Comparison of ENCODE assay signal across 7 cellular contexts in the genomic region with DNA sequence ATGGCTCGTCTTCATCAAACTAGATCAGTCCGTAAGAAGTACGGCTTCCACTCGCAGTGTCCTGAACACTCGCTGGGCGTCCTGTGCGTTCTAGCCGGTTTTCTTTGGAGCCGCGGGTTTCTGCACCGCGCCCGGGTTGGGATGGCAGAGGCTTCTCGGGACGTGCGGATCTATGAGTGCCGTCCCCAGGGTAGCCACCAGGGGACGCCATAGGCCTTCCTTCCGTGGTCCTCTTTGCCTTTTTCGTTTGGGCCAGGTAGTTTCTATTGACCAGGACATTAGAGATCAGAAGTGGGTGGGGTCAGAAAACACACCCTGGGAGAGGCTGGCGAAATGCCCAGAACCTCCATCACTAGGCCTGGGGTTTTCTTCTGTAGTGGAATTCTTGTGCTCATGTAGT.
DNase-seq lines count a peak whose midpoint lies in the region; ATAC-seq, FAIRE-seq and TF ChIP-seq lines count a peak whose summit lies in the region.

No MANE protein-coding gene starts in this region.

- no peak overlapping the region for H3K4me3 ChIP-seq in MM.1S (ENCODE audit: low read length)
- H3K4me3 ChIP-seq in mammary epithelial cell (replicated peaks in 1 of 3; ENCODE audit: insufficient read depth in 1 of 3, low read depth in 2 of 3, low read length in 3 of 3), result no peak overlapping the region
- H3K4me3 ChIP-seq in pancreas, result no peak overlapping the region
- H3K4me3 ChIP-seq in sigmoid colon, result no peak overlapping the region

- TF ChIP-seq CTCF in GM10266 (IDR thresholded peaks at IDR 0.05; ENCODE audit: control insufficient read depth, insufficient read depth, low read depth, missing control alignments) (peak; percentile 19), MM.1S (IDR thresholded peaks at IDR 0.05; ENCODE audit: low read length) (peak; percentile 69), mammary epithelial cell (conservative IDR thresholded peaks at IDR 0.05 in 1 of 2, IDR thresholded peaks at IDR 0.05 in 1 of 2; ENCODE audit: extremely low read depth in 1 of 2, insufficient read depth in 1 of 2, low read depth in 1 of 2, low read length in 2 of 2) (peak; percentile 10 to 52), pancreas (IDR thresholded peaks at IDR 0.05) (peak; percentile 9 to 55 (median 26)), sigmoid colon (IDR thresholded peaks at IDR 0.05) (peak in 1 of 4 experiments; percentile 43)

- no peak overlapping the region for H2AFZ ChIP-seq in MM.1S (ENCODE audit: low read length)
- no peak overlapping the region for H2AFZ ChIP-seq in mammary epithelial cell (ENCODE audit: low read depth, low read length)

- no peaks in the 10 kb centered on the region for H3F3A ChIP-seq in MM.1S (ENCODE audit: insufficient read depth, low read length)

- WGBS in mammary epithelial cell (ENCODE audit: low coverage, missing lambda C conversion rate), result 5% methylated on average over 11 of the region's 21 CpGs
- WGBS in pancreas, 2 donors, result 2% methylated on average over 21 of the region's 21 CpGs
- WGBS in sigmoid colon, 2 donors, result 2 to 6% methylated on average over 21 of the region's 21 CpGs

- H4K20me1 ChIP-seq in MM.1S (ENCODE audit: insufficient read depth, low read length) (no peaks in the 10 kb centered on the region), mammary epithelial cell (ENCODE audit: insufficient read depth, low read length) (no peaks in the 10 kb centered on the region)

- ATAC-seq in pancreas, result peak in 3 of 4 donors; percentile 45 to 96 (median 83)

- H3K4me1 ChIP-seq in MM.1S (ENCODE audit: low read length) (no peaks in the 10 kb centered on the region), mammary epithelial cell (ENCODE audit: insufficient read depth, low read length) (no peaks in the 10 kb centered on the region), pancreas (no peaks in the 10 kb centered on the region), sigmoid colon (no peaks in the 10 kb centered on the region)

- H3K4me2 ChIP-seq in MM.1S (ENCODE audit: low read depth, low read length) (peak overlapping the region; percentile 26; the same call in 1 of the 2 replicates), mammary epithelial cell (ENCODE audit: insufficient read depth, low read depth, low read length) (no peak overlapping the region)

- no peak for TF ChIP-seq POLR2A in sigmoid colon (IDR thresholded peaks at IDR 0.05)

- H3K36me3 ChIP-seq in MM.1S (replicated peaks; ENCODE audit: insufficient read depth, low read length) (no peaks in the 10 kb centered on the region), mammary epithelial cell (ENCODE audit: insufficient read depth, low read length) (no peaks in the 10 kb centered on the region), pancreas (no peaks in the 10 kb centered on the region), sigmoid colon (no peaks in the 10 kb centered on the region)

- peaks cover 10% of the 10 kb centered on the region for H3K27me3 ChIP-seq in MM.1S (replicated peaks; ENCODE audit: insufficient read depth, low read length)
- peaks cover 2% of the 10 kb centered on the region for H3K27me3 ChIP-seq in mammary epithelial cell (ENCODE audit: insufficient read depth, low read length)
- H3K27me3 ChIP-seq in pancreas, result peaks cover 0 to 49% (median 0%) of the 10 kb centered on the region in 4 donors
- H3K27me3 ChIP-seq in sigmoid colon, result peaks cover 0 to 48% (median 44%) of the 10 kb centered on the region in 3 donors

- no TSS peak for BruUV-seq in mammary epithelial cell (replicated peaks; lab: Mats Ljungman, UMichigan)

- H3K27ac ChIP-seq in MM.1S (ENCODE audit: low read length) (no peak overlapping the region), mammary epithelial cell (ENCODE audit: insufficient read depth, low read depth, low read length) (no peak overlapping the region), pancreas (no peak overlapping the region), sigmoid colon (no peak overlapping the region)

- H3K9me2 ChIP-seq in MM.1S (replicated peaks; ENCODE audit: insufficient read depth, low read length), result no peaks in the 10 kb centered on the region

- FAIRE-seq in pancreas (lab: Jason Lieb, UNC), result no peak

- intact Hi-C loops in mammary epithelial cell (cut with micrococcal nuclease), result no loop called here
- intact Hi-C loops in pancreas (cut with DNase I), result no loop called here
- intact Hi-C loops in sigmoid colon (cut with DNase I), result no loop called here

- CTCF ChIA-PET in mammary epithelial cell (lab: Charles Lee; ENCODE audit: low non-redundant PET), result no interaction called here

- dilution Hi-C loops in mammary epithelial cell (cut with HindIII; ENCODE audit: low sequenced_read_pairs), result no loop called here

- TF ChIP-seq EP300 in sigmoid colon (IDR thresholded peaks at IDR 0.05), result no peak

- H3K9me3 ChIP-seq in MM.1S (replicated peaks; ENCODE audit: insufficient read depth, low read length) (no peaks in the 10 kb centered on the region), mammary epithelial cell (replicated peaks; ENCODE audit: insufficient read depth, low read length) (no peaks in the 10 kb centered on the region), pancreas (no peaks in the 10 kb centered on the region), sigmoid colon (no peaks in the 10 kb centered on the region)

- no peak overlapping the region for H3K9ac ChIP-seq in MM.1S (ENCODE audit: low read length)
- no peak overlapping the region for H3K9ac ChIP-seq in mammary epithelial cell (ENCODE audit: insufficient read depth, low read length)

- in situ Hi-C loops in mammary epithelial cell (cut with MboI; ENCODE audit: low sequenced_read_pairs in 2 of 2), result no loop called here

- H3K79me2 ChIP-seq in MM.1S (ENCODE audit: low read length) (no peaks in the 10 kb centered on the region), mammary epithelial cell (ENCODE audit: insufficient read depth, low read length) (no peaks in the 10 kb centered on the region)

- no peak for DNase-seq in GM10266 (ENCODE audit: extremely low spot score)
- DNase-seq in MM.1S, result peak; percentile 50
- DNase-seq in mammary epithelial cell, result no peak
- peak; percentile 14 to 70 (median 48) for DNase-seq in pancreas
- no peak for DNase-seq in NCI-H1417 treated with DMSO at 0.1 percent for 48 hours (lab: John Stamatoyannopoulos, UW)
- no peak for DNase-seq in NCI-H2107 treated with DMSO at 0.1 percent for 48 hours (lab: John Stamatoyannopoulos, UW; ENCODE audit: unreplicated experiment)
- DNase-seq in sigmoid colon, result no peak

Comparison
In these comparisons a context has a peak if more than half of its experiments do, and no peak if none do; other contexts are left out.
1. DNase-seq: peak in MM.1S (single experiment) and pancreas (6 of 6); none in GM10266 (single experiment), mammary epithelial cell (single experiment), NCI-H1417 treated with DMSO at 0.1 percent for 48 hours (single experiment), NCI-H2107 treated with DMSO at 0.1 percent for 48 hours (single experiment) and sigmoid colon (single experiment).